Comparison of ENCODE assay signal across 13 cellular contexts in genomic region chr1:200379431-200379755, GRCh38. TPM values are rescaled to one million over a fixed set of nuclear protein-coding genes. Genes with fewer than 3 reads are reported as not detected.
DNase-seq lines count a peak whose midpoint lies in the region; ATAC-seq and TF ChIP-seq lines count a peak whose summit lies in the region.
"Had no signal": no experiment of that assay in that cellular context is flagged by ENCODE, and none has a peak within 500 bp of the region (broad histone marks: within the 10 kb centered on the region; RNA-seq: fewer than 3 reads in every experiment).

No MANE protein-coding gene starts in this region.

- H3K9me3 Mint-ChIP-seq in nephron = no peaks in the 10 kb centered on the region
- peaks cover 0 to 7% of the 10 kb centered on the region in 2 donors for H3K9me3 Mint-ChIP-seq in activated naive CD4-positive, alpha-beta T cell treated with anti-CD3 and anti-CD28 coated beads, Interleukin-2, amount 50 U/mL, for 72 hours
- H3K9me3 Mint-ChIP-seq: endodermal cell had no signal

- no peaks in the 10 kb centered on the region for H3K36me3 Mint-ChIP-seq in nephron (ENCODE audit: low read depth)
- H3K36me3 Mint-ChIP-seq in activated naive CD4-positive, alpha-beta T cell treated with anti-CD3 and anti-CD28 coated beads, Interleukin-2, amount 50 U/mL, for 72 hours = no peaks in the 10 kb centered on the region

- peaks cover 12% of the 10 kb centered on the region for H3K27me3 Mint-ChIP-seq in nephron (ENCODE audit: low read depth)

- H3K4me1 Mint-ChIP-seq in nephron = peaks cover 6% of the 10 kb centered on the region

- ATAC-seq in HG02763 (IDR thresholded peaks at IDR 0.05; ENCODE audit: unreplicated experiment) = no peak
- no peak for ATAC-seq in activated naive CD4-positive, alpha-beta T cell treated with anti-CD3 and anti-CD28 coated beads, Interleukin-2, amount 50 U/mL, for 72 hours
- ATAC-seq: psoas muscle had no signal

- H3K36me3 ChIP-seq in MG63 = no peaks in the 10 kb centered on the region
- H3K36me3 ChIP-seq: Peyer's patch had no signal

- peak; percentile 18 for DNase-seq in COLO829 (ENCODE audit: low spot score)
- peak; percentile 42 for DNase-seq in MG63
- DNase-seq in dermis microvascular lymphatic vessel endothelial cell (ENCODE audit: low read depth in 2 of 2) = peak; percentile 18 to 53
- DNase-seq in DMS79 (lab: John Stamatoyannopoulos, UW) = no peak
- no peak for DNase-seq in activated naive CD4-positive, alpha-beta T cell treated with anti-CD3 and anti-CD28 coated beads, Interleukin-2, amount 50 U/mL, for 72 hours (ENCODE audit: low spot score in 2 of 2)
- DNase-seq in KBM-7 = no peak
- DNase-seq: activated gamma-delta T cell treated with Interleukin-2 at 50 U/mL for 16 hours, NCI-H146, Peyer's patch, psoas muscle had no signal

- H3K27ac Mint-ChIP-seq in nephron = peak overlapping the region in 2 of 3 experiments; percentile 23 to 66
- no peak overlapping the region for H3K27ac Mint-ChIP-seq in activated naive CD4-positive, alpha-beta T cell treated with anti-CD3 and anti-CD28 coated beads, Interleukin-2, amount 50 U/mL, for 72 hours
- H3K27ac Mint-ChIP-seq: endodermal cell had no signal

- no peak overlapping the region for H3K4me3 Mint-ChIP-seq in nephron
- H3K4me3 Mint-ChIP-seq: endodermal cell had no signal

- in situ Hi-C loops in KBM-7 (cut with MboI; ENCODE audit: low pct_unique_long_range_greater_than_20kb, low sequenced_read_pairs) = no loop called here

- no peaks in the 10 kb centered on the region for H3K27me3 ChIP-seq in MG63
- H3K27me3 ChIP-seq: Peyer's patch had no signal

- no peak overlapping the region for H3K4me3 ChIP-seq in MG63
- H3K4me3 ChIP-seq: Peyer's patch, psoas muscle had no signal

- TF ChIP-seq CTCF in nephron (IDR thresholded peaks at IDR 0.05; ENCODE audit: unreplicated experiment in 3 of 3) = no peak

- H3K9me3 ChIP-seq in MG63 = no peaks in the 10 kb centered on the region
- H3K9me3 ChIP-seq: Peyer's patch, psoas muscle had no signal

RNA-seq across cellular contexts. Expression of gene ZNF281, which starts 30.4 kb away (rescaled TPM):
- total RNA-seq in MG63 (2014; rRNA removed; shearing (Covaris generic); ENCODE audit: low replicate concordance) = 10.4 and 10.7 TPM in 2 replicates
- total RNA-seq in dermis microvascular lymphatic vessel endothelial cell = 16.2 and 18.6 TPM in 2 replicates
- total RNA-seq in activated naive CD4-positive, alpha-beta T cell treated with anti-CD3 and anti-CD28 coated beads, Interleukin-2, amount 50 U/mL, for 72 hours = 10 to 100 TPM; 16.2 to 19.2 TPM

Comparison
In these comparisons a context has a peak if more than half of its experiments do, and no peak if none do; other contexts are left out.
1. DNase-seq: peak in COLO829 (single experiment), MG63 (single experiment) and dermis microvascular lymphatic vessel endothelial cell (2 of 2); none in DMS79 (single experiment), activated naive CD4-positive, alpha-beta T cell treated with anti-CD3 and anti-CD28 coated beads, Interleukin-2, amount 50 U/mL, for 72 hours (0 of 2) and KBM-7 (single experiment).
2. H3K27ac Mint-ChIP-seq: peak in nephron (2 of 3); none in activated naive CD4-positive, alpha-beta T cell treated with anti-CD3 and anti-CD28 coated beads, Interleukin-2, amount 50 U/mL, for 72 hours (0 of 2).